ENCODE assay signal across 8 cellular contexts in the genomic region with DNA sequence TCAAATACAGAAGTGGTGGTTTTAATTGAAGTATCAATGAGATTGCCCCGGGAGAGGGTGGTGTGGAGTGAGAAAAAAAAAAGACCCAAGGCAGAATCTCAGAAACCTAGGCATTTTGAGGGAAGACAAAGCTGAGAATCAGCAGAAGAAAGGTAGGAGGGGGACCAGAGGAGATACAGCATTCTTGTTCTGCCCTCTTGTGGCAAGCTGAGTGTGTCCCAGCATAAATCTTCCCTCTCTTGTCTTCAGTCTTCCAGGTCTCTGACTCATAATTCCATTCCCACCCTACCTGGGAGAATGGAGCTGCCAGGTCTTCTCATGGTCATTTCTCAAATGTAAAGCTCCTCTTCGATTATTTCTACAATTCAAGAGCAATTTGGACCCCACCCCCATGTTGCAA. TPM values are rescaled to one million over a fixed set of nuclear protein-coding genes. Genes with fewer than 3 reads are reported as not detected.
DNase-seq lines count a peak whose midpoint lies in the region; ATAC-seq and TF ChIP-seq lines count a peak whose summit lies in the region.

No MANE protein-coding gene starts in this region.

- DNase-seq in ELR (ENCODE audit: low read depth) (peak; percentile 37), LoVo (ENCODE audit: low spot score) (peak; percentile 11), astrocyte of the cerebellum (ENCODE audit: low read depth) (no peak), left lung (no peak), NCI-H2081 treated with DMSO at 0.1 percent for 48 hours (lab: John Stamatoyannopoulos, UW) (no peak), cerebellar nuclear complex (lab: John Stamatoyannopoulos, UW) (no peak)
- no peak for DNase-seq in stimulated activated CD4-positive, alpha-beta T cell treated with anti-CD3 and anti-CD28 coated beads, Interleukin-2, amount 100 ng/mL, for 24 hours

- no peaks in the 10 kb centered on the region for H3K4me1 ChIP-seq in left lung

- in situ Hi-C loops in astrocyte of the cerebellum (cut with HindIII; ENCODE audit: low sequenced_read_pairs) = no loop called here

- no peak overlapping the region for H3K27ac ChIP-seq in left lung

- H3K27me3 ChIP-seq in left lung = peaks cover 0 to 6% of the 10 kb centered on the region in 2 donors

- TF ChIP-seq CTCF in astrocyte of the cerebellum (IDR thresholded peaks at IDR 0.05; ENCODE audit: low read depth, low read length, missing control alignments) (peak; percentile 44), left lung (IDR thresholded peaks at IDR 0.05) (peak in 1 of 2 donors; percentile 29)

- H3K36me3 ChIP-seq in left lung = no peaks in the 10 kb centered on the region

- H3K9me3 ChIP-seq in left lung = peaks cover 0 to 7% of the 10 kb centered on the region in 2 donors

- intact Hi-C loops in left lung (cut with DNase I) = no loop called here

- H3K4me3 ChIP-seq in astrocyte of the cerebellum (ENCODE audit: low read depth, low read length) (no peak overlapping the region), left lung (no peak overlapping the region)

- peak; percentile 60 for ATAC-seq in left lung
- no peak for ATAC-seq in GM21360 (IDR thresholded peaks at IDR 0.05; ENCODE audit: unreplicated experiment)

RNA-seq across cellular contexts. Expression of a gene that starts 32.7 kb away (rescaled TPM):
- total RNA-seq in left lung = 100 to 1,000 TPM; 132 to 205 TPM

Comparison
In these comparisons a context has a peak if more than half of its experiments do, and no peak if none do; other contexts are left out.
1. DNase-seq: peak in ELR (single experiment) and LoVo (single experiment); none in astrocyte of the cerebellum (single experiment), left lung (0 of 2), NCI-H2081 treated with DMSO at 0.1 percent for 48 hours (single experiment), cerebellar nuclear complex (0 of 2) and stimulated activated CD4-positive, alpha-beta T cell treated with anti-CD3 and anti-CD28 coated beads, Interleukin-2, amount 100 ng/mL, for 24 hours (0 of 2).